9 cellular contexts compared by ENCODE assay signal in genomic region chr2:47073217-47073616, GRCh38.
DNase-seq lines count a peak whose midpoint lies in the region; ATAC-seq and TF ChIP-seq lines count a peak whose summit lies in the region.
"Had no signal": no experiment of that assay in that cellular context is flagged by ENCODE, and none has a peak within 500 bp of the region (broad histone marks: within the 10 kb centered on the region; RNA-seq: fewer than 3 reads in every experiment).

No MANE protein-coding gene starts in this region.

- no peaks in the 10 kb centered on the region for H3K79me2 ChIP-seq in neural progenitor cell (ENCODE audit: low read depth)

- H3K9me3 Mint-ChIP-seq in activated naive CD4-positive, alpha-beta T cell treated with anti-CD3 and anti-CD28 coated beads, Interleukin-2, amount 50 U/mL, for 24 hours = no peaks in the 10 kb centered on the region
- no peaks in the 10 kb centered on the region for H3K9me3 Mint-ChIP-seq in neural progenitor cell

- H3K27ac ChIP-seq in duodenal mucosa (ENCODE audit: low read depth, low read length) = peak overlapping the region; percentile 60
- no peak overlapping the region for H3K27ac ChIP-seq in neural progenitor cell
- peak overlapping the region; percentile 85 to 95 (median 88) for H3K27ac ChIP-seq in upper lobe of left lung

- H3K4me3 ChIP-seq in duodenal mucosa (ENCODE audit: low read depth in 1 of 2, low read length in 2 of 2) = no peak overlapping the region
- no peak overlapping the region for H3K4me3 ChIP-seq in neural progenitor cell
- H3K4me3 ChIP-seq in upper lobe of left lung = no peak overlapping the region

- DNase-seq in activated naive CD4-positive, alpha-beta T cell (lab: John Stamatoyannopoulos, UW) = no peak
- DNase-seq in neural progenitor cell (ENCODE audit: low spot score) (no peak), upper lobe of left lung (no peak), NCI-H526 treated with DMSO at 0.1 percent for 48 hours (lab: John Stamatoyannopoulos, UW) (no peak), NCI-H2081 treated with DMSO at 0.1 percent for 48 hours (lab: John Stamatoyannopoulos, UW) (no peak)
- no peak for DNase-seq in stimulated activated naive CD8-positive, alpha-beta T cell treated with anti-CD3 and anti-CD28 coated beads, Interleukin-15, Interleukin-2, amounts not matched to agents 100 U/mL and 50 U/mL, for 24 hours
- DNase-seq: NCI-H524 had no signal

- TF ChIP-seq CTCF in neural progenitor cell (IDR thresholded peaks at IDR 0.05) (no peak), upper lobe of left lung (IDR thresholded peaks at IDR 0.05) (no peak)

- H3K9ac ChIP-seq in duodenal mucosa (ENCODE audit: low read depth in 1 of 2, low read length in 2 of 2) (peak overlapping the region in 1 of 2 donors; percentile 6), neural progenitor cell (no peak overlapping the region)

- H3K27ac Mint-ChIP-seq in activated naive CD4-positive, alpha-beta T cell treated with anti-CD3 and anti-CD28 coated beads, Interleukin-2, amount 50 U/mL, for 24 hours = peak overlapping the region; percentile 8
- H3K27ac Mint-ChIP-seq in neural progenitor cell = peak overlapping the region; percentile 92

- H3K36me3 Mint-ChIP-seq in activated naive CD4-positive, alpha-beta T cell treated with anti-CD3 and anti-CD28 coated beads, Interleukin-2, amount 50 U/mL, for 24 hours = no peaks in the 10 kb centered on the region
- H3K36me3 Mint-ChIP-seq in neural progenitor cell = peaks cover 11% of the 10 kb centered on the region

- H3K4me2 ChIP-seq in neural progenitor cell = no peak overlapping the region

- no peak for ATAC-seq in upper lobe of left lung (ENCODE audit: low FRiP score in 2 of 2)
- no peak for ATAC-seq in stimulated activated naive CD8-positive, alpha-beta T cell treated with anti-CD3 and anti-CD28 coated beads, Interleukin-15, Interleukin-2, amounts not matched to agents 100 U/mL and 50 U/mL, for 24 hours

- WGBS in upper lobe of left lung, 2 donors = 90 to 97% methylated on average over 9 of the region's 9 CpGs

- H2AFZ ChIP-seq in neural progenitor cell (replicated peaks) = no peak overlapping the region

- no peaks in the 10 kb centered on the region for H3F3A ChIP-seq in neural progenitor cell (ENCODE audit: low read depth)

- H3K4me3 Mint-ChIP-seq in activated naive CD4-positive, alpha-beta T cell treated with anti-CD3 and anti-CD28 coated beads, Interleukin-2, amount 50 U/mL, for 24 hours = no peak overlapping the region
- H3K4me3 Mint-ChIP-seq in neural progenitor cell = peak overlapping the region; percentile 70

- H3K4me1 ChIP-seq in duodenal mucosa (ENCODE audit: control insufficient read depth in 1 of 2, insufficient read depth in 2 of 2, low read length in 2 of 2) (peaks cover 61 to 73% of the 10 kb centered on the region in 2 donors), neural progenitor cell (peaks cover 12% of the 10 kb centered on the region), upper lobe of left lung (peaks cover 60 to 87% (median 79%) of the 10 kb centered on the region in 4 donors)

- H3K27me3 ChIP-seq in duodenal mucosa (ENCODE audit: control insufficient read depth in 1 of 2, insufficient read depth in 2 of 2, low read length in 2 of 2) = no peaks in the 10 kb centered on the region
- no peaks in the 10 kb centered on the region for H3K27me3 ChIP-seq in neural progenitor cell
- H3K27me3 ChIP-seq in upper lobe of left lung = no peaks in the 10 kb centered on the region

- peaks cover 0 to 15% of the 10 kb centered on the region in 2 donors for H3K36me3 ChIP-seq in duodenal mucosa (ENCODE audit: control insufficient read depth in 1 of 2, insufficient read depth in 2 of 2, low read length in 2 of 2)
- no peaks in the 10 kb centered on the region for H3K36me3 ChIP-seq in neural progenitor cell
- peaks cover 0 to 12% (median 2%) of the 10 kb centered on the region in 4 donors for H3K36me3 ChIP-seq in upper lobe of left lung

- H4K20me1 ChIP-seq in neural progenitor cell (ENCODE audit: low read depth) = no peaks in the 10 kb centered on the region

- TF ChIP-seq POLR2A in upper lobe of left lung (IDR thresholded peaks at IDR 0.05) = no peak

- H3K9me3 ChIP-seq in duodenal mucosa (ENCODE audit: control insufficient read depth in 1 of 2, low read length in 2 of 2) = no peaks in the 10 kb centered on the region
- H3K9me3 ChIP-seq in neural progenitor cell (ENCODE audit: low read depth) = no peaks in the 10 kb centered on the region
- H3K9me3 ChIP-seq in upper lobe of left lung = no peaks in the 10 kb centered on the region

- H3K4me1 Mint-ChIP-seq in activated naive CD4-positive, alpha-beta T cell treated with anti-CD3 and anti-CD28 coated beads, Interleukin-2, amount 50 U/mL, for 24 hours = peaks cover 33% of the 10 kb centered on the region
- peaks cover 65% of the 10 kb centered on the region for H3K4me1 Mint-ChIP-seq in neural progenitor cell

- H3K27me3 Mint-ChIP-seq in activated naive CD4-positive, alpha-beta T cell treated with anti-CD3 and anti-CD28 coated beads, Interleukin-2, amount 50 U/mL, for 24 hours = no peaks in the 10 kb centered on the region
- H3K27me3 Mint-ChIP-seq in neural progenitor cell (ENCODE audit: insufficient read depth, low read depth) = peaks cover 13% of the 10 kb centered on the region

- TF ChIP-seq EP300 in upper lobe of left lung (IDR thresholded peaks at IDR 0.05) = no peak
